In genomic region chr20:48146303-48146702, GRCh38 we compare ENCODE assay signal across 6 cellular contexts.
"Had no signal": no experiment of that assay in that cellular context is flagged by ENCODE, and none has a peak within 500 bp of the region (broad histone marks: within the 10 kb centered on the region; RNA-seq: fewer than 3 reads in every experiment).

No MANE protein-coding gene starts in this region.

- H3K36me3 Mint-ChIP-seq: IgD-negative memory B cell had no signal

- H3K27ac ChIP-seq: GM23248 had no signal

- H3K4me1 Mint-ChIP-seq: IgD-negative memory B cell had no signal

- DNase-seq: GM23248, GOT3, H9, HCEC 1CT, KG1 had no signal

- H3K4me3 Mint-ChIP-seq: H9, IgD-negative memory B cell had no signal

- H3K9ac ChIP-seq: GM23248 had no signal

- H3K4me3 ChIP-seq: GM23248 had no signal

- H2AFZ ChIP-seq: GM23248 had no signal
